15 cellular contexts compared by ENCODE assay signal in the genomic region with DNA sequence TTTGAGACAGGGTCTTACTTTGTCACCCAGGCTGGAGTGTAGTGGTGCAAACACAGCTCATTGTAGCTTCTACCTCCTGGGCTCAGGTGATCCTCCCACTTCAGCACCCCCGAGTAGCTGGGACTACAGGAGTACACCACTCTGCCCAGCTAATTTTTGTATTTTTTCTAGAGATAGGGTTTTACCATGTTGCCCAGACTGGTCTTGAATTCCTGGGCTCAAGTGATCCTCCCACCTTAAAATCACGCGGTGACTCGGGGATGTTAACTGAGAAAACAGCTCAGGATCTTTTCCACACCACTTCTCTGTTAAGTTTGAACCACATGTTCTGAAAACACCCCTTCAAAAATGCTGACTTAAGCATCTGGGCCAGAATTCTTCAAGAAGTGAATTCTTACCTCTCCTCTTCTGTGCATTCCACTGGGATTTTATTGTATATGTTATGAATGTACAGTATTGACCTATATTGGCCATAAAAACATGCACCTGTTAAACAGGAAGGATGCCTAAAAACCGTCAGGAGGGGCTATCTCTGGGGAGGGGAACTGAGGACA.
A peak's percentile ranks its signal among the peaks of the same experiment; 100 is the strongest.
DNase-seq lines count a peak whose midpoint lies in the region; ATAC-seq and TF ChIP-seq lines count a peak whose summit lies in the region.
"Had no signal": no experiment of that assay in that cellular context is flagged by ENCODE, and none has a peak within 500 bp of the region (broad histone marks: within the 10 kb centered on the region; RNA-seq: fewer than 3 reads in every experiment).

No MANE protein-coding gene starts in this region.

- H3K9me3 ChIP-seq in IMR-90 (ENCODE audit: control insufficient read depth, insufficient read depth, low read length), result no peaks in the 10 kb centered on the region
- H3K9me3 ChIP-seq: BLaER1 treated with 17β-estradiol and CSF1 and Interleukin-3, amounts not matched to agents 10 nM and 100 nM had no signal

- H3K4me2 ChIP-seq in IMR-90 (ENCODE audit: low read depth, low read length), result no peak overlapping the region

- no peak overlapping the region for H2BK5ac ChIP-seq in IMR-90 (ENCODE audit: low read depth, low read length, poor library complexity, severe bottlenecking)

- no peak for TF ChIP-seq RAD21 in IMR-90 (IDR thresholded peaks at IDR 0.05; ENCODE audit: low read length)

- peak; percentile 6 for DNase-seq in activated T-cell treated with anti-CD3 and anti-CD28 coated beads, Interleukin-2, amount 50 U/mL, for 1 hour
- no peak for DNase-seq in activated T-cell treated with anti-CD3 and anti-CD28 coated beads, Interleukin-2, amount 50 U/mL, for 72 hours
- DNase-seq in IMR-90 (no peak), immature natural killer cell (no peak), left colon (no peak)
- no peak for DNase-seq in activated CD4-positive, alpha-beta memory T cell treated with anti-CD3 and anti-CD28 coated beads, Interleukin-2, amount 10 ng/mL, durations not matched to agents 7 days and 5 days
- DNase-seq: AML-193; CD4-positive, alpha-beta T cell; DMS79; GM23248 had no signal

- intact Hi-C loops in IMR-90 (cut with micrococcal nuclease), result no loop called here
- intact Hi-C loops in left colon (cut with DNase I, micrococcal nuclease), result no loop called here

- POLR2A ChIA-PET in IMR-90 (lab: Charles Lee; ENCODE audit: unreplicated experiment), result no interaction called here
- POLR2A ChIA-PET in activated CD4-positive, alpha-beta memory T cell treated with anti-CD3 and anti-CD28 coated beads, Interleukin-2, amount 10 ng/mL, durations not matched to agents 7 days and 5 days (lab: Charles Lee), result interaction anchor here (1.2 to 1.9 kb wide), 3 partner anchors 40 to 90 kb away, joined by 3 to 5 read pairs (median 3); no protein-coding TSS in a partner anchor

- no peak overlapping the region for H2AK9ac ChIP-seq in IMR-90 (replicated peaks; ENCODE audit: low read depth, low read length, poor library complexity)

- 94% methylated on average over 3 of the region's 5 CpGs; no CpG with 5 or more reads in 1 of the 2 experiments for WGBS in IMR-90 (ENCODE audit: extremely low coverage in 2 of 2, insufficient read length in 1 of 2), 2 experiments

- H4K20me1 ChIP-seq in IMR-90 (ENCODE audit: insufficient read depth, low read length), result no peaks in the 10 kb centered on the region
- H4K20me1 ChIP-seq: BLaER1 treated with 17β-estradiol and CSF1 and Interleukin-3, amounts not matched to agents 10 nM and 100 nM had no signal

- no peak overlapping the region for H4K8ac ChIP-seq in IMR-90 (ENCODE audit: low read depth in 2 of 2, low read length in 2 of 2)

- no peak overlapping the region for H3K4me3 ChIP-seq in IMR-90 (ENCODE audit: insufficient read depth, low read depth, low read length)
- H3K4me3 ChIP-seq: BLaER1 treated with 17β-estradiol and CSF1 and Interleukin-3, amounts not matched to agents 10 nM and 100 nM; GM12878; GM23248 had no signal

- no peak overlapping the region for H3K14ac ChIP-seq in IMR-90 (replicated peaks; ENCODE audit: low read depth, low read length)

- no peak for TF ChIP-seq POLR2A in IMR-90 (IDR thresholded peaks at IDR 0.05; ENCODE audit: low read depth, low read length)

- H3K27ac ChIP-seq in IMR-90 (ENCODE audit: insufficient read depth, low read length), result no peak overlapping the region
- H3K27ac ChIP-seq: 22Rv1; BLaER1 treated with 17β-estradiol and CSF1 and Interleukin-3, amounts not matched to agents 10 nM and 100 nM; GM23248 had no signal

- no peak overlapping the region for H3K56ac ChIP-seq in IMR-90 (ENCODE audit: extremely low read depth, insufficient read depth, low read length)

- no peak overlapping the region for H2AFZ ChIP-seq in IMR-90 (replicated peaks; ENCODE audit: low read length, poor library complexity)
- H2AFZ ChIP-seq: GM23248 had no signal

- no TSS peak for BruUV-seq in IMR-90 (replicated peaks; lab: Mats Ljungman, UMichigan)

- no peak overlapping the region for H3K4ac ChIP-seq in IMR-90 (ENCODE audit: low read depth, low read length)

- H3K27ac Mint-ChIP-seq in activated T-cell treated with anti-CD3 and anti-CD28 coated beads, Interleukin-2, amount 50 U/mL, for 72 hours, result no peak overlapping the region
- H3K27ac Mint-ChIP-seq in immature natural killer cell, result peak overlapping the region in 5 of 6 donors; percentile 67 to 100 (median 73)
- H3K27ac Mint-ChIP-seq in activated CD4-positive, alpha-beta memory T cell treated with anti-CD3 and anti-CD28 coated beads, Interleukin-2, amount 10 ng/mL, durations not matched to agents 7 days and 5 days, result no peak overlapping the region
- H3K27ac Mint-ChIP-seq: CD4-positive, alpha-beta T cell had no signal

- peaks cover 6% of the 10 kb centered on the region for H3K4me1 ChIP-seq in IMR-90 (ENCODE audit: control insufficient read depth, insufficient read depth, low read length)

- H3K4me3 Mint-ChIP-seq in activated T-cell treated with anti-CD3 and anti-CD28 coated beads, Interleukin-2, amount 50 U/mL, for 72 hours, result no peak overlapping the region
- H3K4me3 Mint-ChIP-seq in immature natural killer cell, result peak overlapping the region in 3 of 5 donors; percentile 17 to 41 (median 40)
- no peak overlapping the region for H3K4me3 Mint-ChIP-seq in activated CD4-positive, alpha-beta memory T cell treated with anti-CD3 and anti-CD28 coated beads, Interleukin-2, amount 10 ng/mL, durations not matched to agents 7 days and 5 days
- H3K4me3 Mint-ChIP-seq: CD4-positive, alpha-beta T cell had no signal

- peaks cover 30 to 46% of the 10 kb centered on the region in 2 donors for H3K36me3 Mint-ChIP-seq in activated T-cell treated with anti-CD3 and anti-CD28 coated beads, Interleukin-2, amount 50 U/mL, for 72 hours (ENCODE audit: insufficient read depth in 2 of 2)
- H3K36me3 Mint-ChIP-seq in immature natural killer cell, result peaks cover 27 to 32% (median 30%) of the 10 kb centered on the region in 3 donors
- H3K36me3 Mint-ChIP-seq in activated CD4-positive, alpha-beta memory T cell treated with anti-CD3 and anti-CD28 coated beads, Interleukin-2, amount 10 ng/mL, durations not matched to agents 7 days and 5 days (ENCODE audit: low read depth), result peaks cover 80% of the 10 kb centered on the region

- no peak overlapping the region for H3K23ac ChIP-seq in IMR-90 (ENCODE audit: low read depth, low read length)

- H2BK15ac ChIP-seq in IMR-90 (ENCODE audit: low read depth, low read length), result no peak overlapping the region

- in situ Hi-C loops in IMR-90 (cut with MboI; ENCODE audit: low sequenced_read_pairs), result no loop called here

- H3K9me3 Mint-ChIP-seq in activated T-cell treated with anti-CD3 and anti-CD28 coated beads, Interleukin-2, amount 50 U/mL, for 72 hours, result no peaks in the 10 kb centered on the region
- no peaks in the 10 kb centered on the region for H3K9me3 Mint-ChIP-seq in immature natural killer cell
- H3K9me3 Mint-ChIP-seq in activated CD4-positive, alpha-beta memory T cell treated with anti-CD3 and anti-CD28 coated beads, Interleukin-2, amount 10 ng/mL, durations not matched to agents 7 days and 5 days, result no peaks in the 10 kb centered on the region
- H3K9me3 Mint-ChIP-seq: CD4-positive, alpha-beta T cell; IgD-negative memory B cell had no signal

- H4K5ac ChIP-seq in IMR-90 (ENCODE audit: low read depth, low read length), result no peak overlapping the region

- no peaks in the 10 kb centered on the region for H3K36me3 ChIP-seq in IMR-90 (ENCODE audit: control insufficient read depth, insufficient read depth, low read length)

- no peak for ATAC-seq in activated T-cell treated with anti-CD3 and anti-CD28 coated beads, Interleukin-2, amount 50 U/mL, for 72 hours (replicated peaks in 1 of 2)
- ATAC-seq in IMR-90 (ENCODE audit: low read depth) (no peak), GM21423 (IDR thresholded peaks at IDR 0.05; ENCODE audit: unreplicated experiment) (no peak), left colon (no peak)
- ATAC-seq: GM12878 had no signal

- peaks cover 40% of the 10 kb centered on the region for H3K4me1 Mint-ChIP-seq in activated T-cell treated with anti-CD3 and anti-CD28 coated beads, Interleukin-2, amount 50 U/mL, for 72 hours (ENCODE audit: low read depth)
- H3K4me1 Mint-ChIP-seq in immature natural killer cell, result peaks cover 60 to 67% of the 10 kb centered on the region in 2 donors
- peaks cover 51% of the 10 kb centered on the region for H3K4me1 Mint-ChIP-seq in activated CD4-positive, alpha-beta memory T cell treated with anti-CD3 and anti-CD28 coated beads, Interleukin-2, amount 10 ng/mL, durations not matched to agents 7 days and 5 days

- TF ChIP-seq CTCF in IMR-90 (conservative IDR thresholded peaks at IDR 0.05; ENCODE audit: low read depth, low read length), result no peak

- CTCF ChIA-PET in IMR-90 (lab: Yijun Ruan, JAX), result no interaction called here
- CTCF ChIA-PET in activated CD4-positive, alpha-beta memory T cell treated with anti-CD3 and anti-CD28 coated beads, Interleukin-2, amount 10 ng/mL, durations not matched to agents 7 days and 5 days (lab: Charles Lee), result interaction anchor here (0.7 to 1.4 kb wide), 3 partner anchors 20 to 508 kb away, joined by 4 to 6 read pairs (median 4); no protein-coding TSS in a partner anchor

- no peak overlapping the region for H3K18ac ChIP-seq in IMR-90 (ENCODE audit: low read depth, low read length)

- H3K9ac ChIP-seq in IMR-90 (ENCODE audit: low read depth, low read length), result no peak overlapping the region
- H3K9ac ChIP-seq: BLaER1 treated with 17β-estradiol and CSF1 and Interleukin-3, amounts not matched to agents 10 nM and 100 nM; GM23248 had no signal

- H3K9me1 ChIP-seq in IMR-90 (ENCODE audit: insufficient read depth, low read length), result peaks cover 11% of the 10 kb centered on the region

- no peaks in the 10 kb centered on the region for H3K27me3 Mint-ChIP-seq in activated T-cell treated with anti-CD3 and anti-CD28 coated beads, Interleukin-2, amount 50 U/mL, for 72 hours (ENCODE audit: low read depth)
- H3K27me3 Mint-ChIP-seq in immature natural killer cell (ENCODE audit: low read depth in 3 of 3), result peaks cover 11 to 19% (median 15%) of the 10 kb centered on the region in 3 donors
- H3K27me3 Mint-ChIP-seq in activated CD4-positive, alpha-beta memory T cell treated with anti-CD3 and anti-CD28 coated beads, Interleukin-2, amount 10 ng/mL, durations not matched to agents 7 days and 5 days, result no peaks in the 10 kb centered on the region
- H3K27me3 Mint-ChIP-seq: CD4-positive, alpha-beta T cell; IgD-negative memory B cell had no signal

- H3K27me3 ChIP-seq in IMR-90 (ENCODE audit: control insufficient read depth, insufficient read depth, low read length), result no peaks in the 10 kb centered on the region
- H3K27me3 ChIP-seq: BLaER1 treated with 17β-estradiol and CSF1 and Interleukin-3, amounts not matched to agents 10 nM and 100 nM had no signal

- H2BK20ac ChIP-seq in IMR-90 (ENCODE audit: low read depth, low read length), result no peak overlapping the region

- no peaks in the 10 kb centered on the region for H3K79me1 ChIP-seq in IMR-90 (ENCODE audit: low read depth in 1 of 2, low read length in 2 of 2)

- H2BK120ac ChIP-seq in IMR-90 (ENCODE audit: low read depth, low read length), result no peak overlapping the region

- H2AK5ac ChIP-seq in IMR-90 (ENCODE audit: low read depth, low read length), result no peak overlapping the region

- no peak overlapping the region for H4K91ac ChIP-seq in IMR-90 (ENCODE audit: insufficient read depth, low read depth, low read length)

- dilution Hi-C loops in IMR-90 (cut with HindIII; ENCODE audit: low sequenced_read_pairs, unreplicated experiment), result no loop called here

TF ChIP-seq in IMR-90, 13 proteins besides CTCF, POLR2A, EP300 and RAD21 (continues in another document):
- no peak for TF ChIP-seq MXI1 (IDR thresholded peaks at IDR 0.05; ENCODE audit: borderline replicate concordance, low read depth, low read length)

Comparison
In these comparisons a context has a peak if more than half of its experiments do, and no peak if none do; other contexts are left out.
1. H3K27ac Mint-ChIP-seq: peak in immature natural killer cell (5 of 6); none in activated T-cell treated with anti-CD3 and anti-CD28 coated beads, Interleukin-2, amount 50 U/mL, for 72 hours (single experiment) and activated CD4-positive, alpha-beta memory T cell treated with anti-CD3 and anti-CD28 coated beads, Interleukin-2, amount 10 ng/mL, durations not matched to agents 7 days and 5 days (single experiment).
2. H3K4me3 Mint-ChIP-seq: peak in immature natural killer cell (3 of 5); none in activated T-cell treated with anti-CD3 and anti-CD28 coated beads, Interleukin-2, amount 50 U/mL, for 72 hours (0 of 2) and activated CD4-positive, alpha-beta memory T cell treated with anti-CD3 and anti-CD28 coated beads, Interleukin-2, amount 10 ng/mL, durations not matched to agents 7 days and 5 days (single experiment).